Comparison of ENCODE assay signal across 9 cellular contexts in genomic region chr7:76405738-76406137, GRCh38.
"Had no signal": no experiment of that assay in that cellular context is flagged by ENCODE, and none has a peak within 500 bp of the region (broad histone marks: within the 10 kb centered on the region; RNA-seq: fewer than 3 reads in every experiment).

No MANE protein-coding gene starts in this region.

- H3K9ac ChIP-seq: GM23248, KMS-11 had no signal

- H3K4me3 Mint-ChIP-seq: HFFc6 had no signal

- H3K27ac ChIP-seq: GM23248, KMS-11 had no signal

- H3K27ac Mint-ChIP-seq: HFFc6 had no signal

- DNase-seq: GM23248, GOT3, H7, HCEC 1CT, HFFc6, IMR-90, KBM-7 had no signal

- H3K4me2 ChIP-seq: KMS-11 had no signal

- H2AFZ ChIP-seq: GM23248 had no signal

- H3K4me3 ChIP-seq: GM23248 had no signal

- H3K9me3 Mint-ChIP-seq: HFFc6 had no signal

- FAIRE-seq: HTR-8/SVneo had no signal
